Comparison of ENCODE assay signal across 1 cellular context in the genomic region with DNA sequence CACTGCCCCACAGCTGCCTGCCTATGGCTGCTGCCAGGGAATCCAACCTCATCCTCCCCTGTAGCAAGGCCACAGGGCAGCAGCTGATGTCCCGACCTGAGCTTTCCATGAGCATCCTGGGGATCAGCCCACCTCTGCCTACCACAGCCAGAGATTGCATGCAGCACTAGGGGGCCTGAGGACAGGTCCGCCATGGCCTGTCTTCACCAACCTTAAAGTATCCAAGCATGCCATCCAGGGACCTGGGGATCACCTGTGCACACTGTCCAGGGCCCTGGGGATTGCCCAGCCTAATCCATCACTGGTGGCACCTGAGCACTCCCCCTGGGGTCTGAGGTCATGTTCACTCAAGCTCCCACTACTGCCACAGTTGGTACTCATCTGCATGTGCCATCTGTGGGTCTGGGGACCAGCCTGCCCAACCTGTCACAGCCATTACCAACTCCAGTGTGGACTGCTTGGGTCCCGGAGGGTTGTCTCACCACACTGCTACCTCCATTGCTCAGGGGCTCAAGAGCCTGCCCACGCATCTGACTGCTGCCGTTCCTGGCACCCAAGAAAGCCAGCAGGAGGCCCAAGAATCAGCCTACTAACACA.
TF ChIP-seq lines count a peak whose summit lies in the region.

No MANE protein-coding gene starts in this region.

TF ChIP-seq in A549, 52 proteins besides CTCF, POLR2A, EP300 and RAD21 (continued from another document):
- TF ChIP-seq, protein P1, sequence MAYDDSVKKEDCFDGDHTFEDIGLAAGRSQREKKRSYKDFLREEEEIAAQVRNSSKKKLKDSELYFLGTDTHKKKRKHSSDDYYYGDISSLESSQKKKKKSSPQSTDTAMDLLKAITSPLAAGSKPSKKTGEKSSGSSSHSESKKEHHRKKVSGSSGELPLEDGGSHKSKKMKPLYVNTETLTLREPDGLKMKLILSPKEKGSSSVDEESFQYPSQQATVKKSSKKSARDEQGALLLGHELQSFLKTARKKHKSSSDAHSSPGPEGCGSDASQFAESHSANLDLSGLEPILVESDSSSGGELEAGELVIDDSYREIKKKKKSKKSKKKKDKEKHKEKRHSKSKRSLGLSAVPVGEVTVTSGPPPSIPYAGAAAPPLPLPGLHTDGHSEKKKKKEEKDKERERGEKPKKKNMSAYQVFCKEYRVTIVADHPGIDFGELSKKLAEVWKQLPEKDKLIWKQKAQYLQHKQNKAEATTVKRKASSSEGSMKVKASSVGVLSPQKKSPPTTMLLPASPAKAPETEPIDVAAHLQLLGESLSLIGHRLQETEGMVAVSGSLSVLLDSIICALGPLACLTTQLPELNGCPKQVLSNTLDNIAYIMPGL (CRISPR knock-in tag; IDR thresholded peaks at IDR 0.05; ENCODE audit: borderline replicate concordance): no peak
- no peak for TF ChIP-seq MAFK (IDR thresholded peaks at IDR 0.05; ENCODE audit: partially characterized antibody)
- TF ChIP-seq, protein P2, sequence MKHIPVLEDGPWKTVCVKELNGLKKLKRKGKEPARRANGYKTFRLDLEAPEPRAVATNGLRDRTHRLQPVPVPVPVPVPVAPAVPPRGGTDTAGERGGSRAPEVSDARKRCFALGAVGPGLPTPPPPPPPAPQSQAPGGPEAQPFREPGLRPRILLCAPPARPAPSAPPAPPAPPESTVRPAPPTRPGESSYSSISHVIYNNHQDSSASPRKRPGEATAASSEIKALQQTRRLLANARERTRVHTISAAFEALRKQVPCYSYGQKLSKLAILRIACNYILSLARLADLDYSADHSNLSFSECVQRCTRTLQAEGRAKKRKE (CRISPR knock-in tag; IDR thresholded peaks at IDR 0.05; ENCODE audit: low read depth): no peak
- TF ChIP-seq ZSCAN20 (CRISPR knock-in tag; IDR thresholded peaks at IDR 0.05): no peak
- TF ChIP-seq, protein P3, sequence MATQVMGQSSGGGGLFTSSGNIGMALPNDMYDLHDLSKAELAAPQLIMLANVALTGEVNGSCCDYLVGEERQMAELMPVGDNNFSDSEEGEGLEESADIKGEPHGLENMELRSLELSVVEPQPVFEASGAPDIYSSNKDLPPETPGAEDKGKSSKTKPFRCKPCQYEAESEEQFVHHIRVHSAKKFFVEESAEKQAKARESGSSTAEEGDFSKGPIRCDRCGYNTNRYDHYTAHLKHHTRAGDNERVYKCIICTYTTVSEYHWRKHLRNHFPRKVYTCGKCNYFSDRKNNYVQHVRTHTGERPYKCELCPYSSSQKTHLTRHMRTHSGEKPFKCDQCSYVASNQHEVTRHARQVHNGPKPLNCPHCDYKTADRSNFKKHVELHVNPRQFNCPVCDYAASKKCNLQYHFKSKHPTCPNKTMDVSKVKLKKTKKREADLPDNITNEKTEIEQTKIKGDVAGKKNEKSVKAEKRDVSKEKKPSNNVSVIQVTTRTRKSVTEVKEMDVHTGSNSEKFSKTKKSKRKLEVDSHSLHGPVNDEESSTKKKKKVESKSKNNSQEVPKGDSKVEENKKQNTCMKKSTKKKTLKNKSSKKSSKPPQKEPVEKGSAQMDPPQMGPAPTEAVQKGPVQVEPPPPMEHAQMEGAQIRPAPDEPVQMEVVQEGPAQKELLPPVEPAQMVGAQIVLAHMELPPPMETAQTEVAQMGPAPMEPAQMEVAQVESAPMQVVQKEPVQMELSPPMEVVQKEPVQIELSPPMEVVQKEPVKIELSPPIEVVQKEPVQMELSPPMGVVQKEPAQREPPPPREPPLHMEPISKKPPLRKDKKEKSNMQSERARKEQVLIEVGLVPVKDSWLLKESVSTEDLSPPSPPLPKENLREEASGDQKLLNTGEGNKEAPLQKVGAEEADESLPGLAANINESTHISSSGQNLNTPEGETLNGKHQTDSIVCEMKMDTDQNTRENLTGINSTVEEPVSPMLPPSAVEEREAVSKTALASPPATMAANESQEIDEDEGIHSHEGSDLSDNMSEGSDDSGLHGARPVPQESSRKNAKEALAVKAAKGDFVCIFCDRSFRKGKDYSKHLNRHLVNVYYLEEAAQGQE (IDR thresholded peaks at IDR 0.05): no peak
- TF ChIP-seq, protein P4, sequence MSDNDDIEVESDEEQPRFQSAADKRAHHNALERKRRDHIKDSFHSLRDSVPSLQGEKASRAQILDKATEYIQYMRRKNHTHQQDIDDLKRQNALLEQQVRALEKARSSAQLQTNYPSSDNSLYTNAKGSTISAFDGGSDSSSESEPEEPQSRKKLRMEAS (IDR thresholded peaks at IDR 0.05): no peak
- TF ChIP-seq HOXA7 (CRISPR knock-in tag; IDR thresholded peaks at IDR 0.05): no peak
- TF ChIP-seq FOSB (CRISPR knock-in tag; IDR thresholded peaks at IDR 0.05): no peak
- no peak for TF ChIP-seq ESRRA (IDR thresholded peaks at IDR 0.05; ENCODE audit: borderline replicate concordance, low read length)
- TF ChIP-seq, protein P5, sequence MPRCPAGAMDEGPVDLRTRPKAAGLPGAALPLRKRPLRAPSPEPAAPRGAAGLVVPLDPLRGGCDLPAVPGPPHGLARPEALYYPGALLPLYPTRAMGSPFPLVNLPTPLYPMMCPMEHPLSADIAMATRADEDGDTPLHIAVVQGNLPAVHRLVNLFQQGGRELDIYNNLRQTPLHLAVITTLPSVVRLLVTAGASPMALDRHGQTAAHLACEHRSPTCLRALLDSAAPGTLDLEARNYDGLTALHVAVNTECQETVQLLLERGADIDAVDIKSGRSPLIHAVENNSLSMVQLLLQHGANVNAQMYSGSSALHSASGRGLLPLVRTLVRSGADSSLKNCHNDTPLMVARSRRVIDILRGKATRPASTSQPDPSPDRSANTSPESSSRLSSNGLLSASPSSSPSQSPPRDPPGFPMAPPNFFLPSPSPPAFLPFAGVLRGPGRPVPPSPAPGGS (IDR thresholded peaks at IDR 0.05): no peak
- no peak for TF ChIP-seq FOSL2 (IDR thresholded peaks at IDR 0.05)
- no peak for TF ChIP-seq FOSL2 (CRISPR knock-in tag; IDR thresholded peaks at IDR 0.05)
- TF ChIP-seq SREBF2 (IDR thresholded peaks at IDR 0.05): no peak
